9 cellular contexts compared by ENCODE assay signal in genomic region chr7:151539055-151539714, GRCh38. TPM values are rescaled to one million over a fixed set of nuclear protein-coding genes. Genes with fewer than 3 reads are reported as not detected.
DNase-seq lines count a peak whose midpoint lies in the region; ATAC-seq and TF ChIP-seq lines count a peak whose summit lies in the region.
"Had no signal": no experiment of that assay in that cellular context is flagged by ENCODE, and none has a peak within 500 bp of the region (broad histone marks: within the 10 kb centered on the region; RNA-seq: fewer than 3 reads in every experiment).

No MANE protein-coding gene starts in this region.

- in situ Hi-C loops in SK-MEL-5 (cut with HindIII; ENCODE audit: low pct_unique_long_range_greater_than_20kb, low sequenced_read_pairs), result no loop called here
- in situ Hi-C loops in transverse colon (cut with MboI; ENCODE audit: low pct_ligation_motif_present in 1 of 4, low pct_unique_long_range_greater_than_20kb in 1 of 4, low sequenced_read_pairs in 3 of 4), result no loop called here

- TF ChIP-seq EP300 in transverse colon (IDR thresholded peaks at IDR 0.05; ENCODE audit: low read depth) (no peak), suprapubic skin (IDR thresholded peaks at IDR 0.05) (no peak)

- no peaks in the 10 kb centered on the region for H3K36me3 ChIP-seq in transverse colon
- no peaks in the 10 kb centered on the region for H3K36me3 ChIP-seq in suprapubic skin

- H3K9me3 ChIP-seq in transverse colon, result no peaks in the 10 kb centered on the region
- H3K9me3 ChIP-seq in suprapubic skin, result no peaks in the 10 kb centered on the region

- peak; percentile 62 for ATAC-seq in GM18508 (IDR thresholded peaks at IDR 0.05; ENCODE audit: insufficient read depth, unreplicated experiment)
- ATAC-seq in HG02938 (IDR thresholded peaks at IDR 0.05; ENCODE audit: unreplicated experiment), result peak; percentile 93

- H3K27ac ChIP-seq in transverse colon, result peak overlapping the region in 3 of 4 donors; percentile 45 to 71 (median 56)
- no peak overlapping the region for H3K27ac ChIP-seq in suprapubic skin

- intact Hi-C loops in transverse colon (cut with DNase I; ENCODE audit: low total_unique reads), result no loop called here
- intact Hi-C loops in lower leg skin (cut with DNase I; ENCODE audit: low total_unique reads), result no loop called here

- H3K4me3 ChIP-seq in transverse colon (no peak overlapping the region), lower leg skin (ENCODE audit: low read depth, poor library complexity, severe bottlenecking) (no peak overlapping the region), suprapubic skin (no peak overlapping the region)

- WGBS in transverse colon (ENCODE audit: low coverage in 1 of 2), 2 donors, result 67 to 72% methylated on average over 6 to 10 of the region's 10 CpGs
- 73 to 84% methylated on average over 10 of the region's 10 CpGs for WGBS in lower leg skin, 2 donors
- WGBS in suprapubic skin, result 78% methylated on average over 9 of the region's 10 CpGs

- TF ChIP-seq POLR2A in transverse colon (IDR thresholded peaks at IDR 0.05) (no peak), lower leg skin (IDR thresholded peaks at IDR 0.05) (no peak), suprapubic skin (IDR thresholded peaks at IDR 0.05) (no peak)

- peaks cover 0 to 14% (median 5%) of the 10 kb centered on the region in 4 donors for H3K4me1 ChIP-seq in transverse colon
- peaks cover 13% of the 10 kb centered on the region for H3K4me1 ChIP-seq in suprapubic skin

- DNase-seq in SK-MEL-5 (ENCODE audit: low read depth, low spot score), result peak; percentile 41
- DNase-seq in hypothalamus (lab: John Stamatoyannopoulos, UW), result peak in 41 of 51 donors; percentile 14 to 80 (median 46)
- DNase-seq in transverse colon, result no peak
- no peak for DNase-seq in lower leg skin (ENCODE audit: low spot score in 2 of 2)
- no peak for DNase-seq in suprapubic skin (ENCODE audit: low spot score in 2 of 2)
- DNase-seq in SKM-1 (lab: John Stamatoyannopoulos, UW; ENCODE audit: unreplicated experiment), result no peak
- DNase-seq: activated naive CD8-positive, alpha-beta T cell treated with anti-CD3 and anti-CD28 coated beads, Interleukin-2, amount 10 ng/mL, durations not matched to agents 7 days and 5 days had no signal

- H3K27me3 ChIP-seq in transverse colon (no peaks in the 10 kb centered on the region), suprapubic skin (no peaks in the 10 kb centered on the region)

- TF ChIP-seq CTCF in transverse colon (IDR thresholded peaks at IDR 0.05), result no peak
- no peak for TF ChIP-seq CTCF in lower leg skin (IDR thresholded peaks at IDR 0.05)
- no peak for TF ChIP-seq CTCF in suprapubic skin (IDR thresholded peaks at IDR 0.05)

RNA-seq across cellular contexts. Expression of gene RHEB, which starts 19.5 kb away (rescaled TPM):
- total RNA-seq in SK-MEL-5 (2014; rRNA removed; shearing (Covaris generic)), result 225 and 237 TPM in 2 replicates
- 155 and 194 TPM in 2 replicates for polyA plus RNA-seq in SK-MEL-5 (2015; cell fraction: cytosol; rRNA removed)
- polyA plus RNA-seq in SK-MEL-5 (2015; cell fraction: nucleus; rRNA removed), result 44.0 and 58.1 TPM in 2 replicates
- total RNA-seq in transverse colon (10 to 100 TPM; 12.7 to 70.5 (median 42.8) TPM), lower leg skin (10 to 100 TPM; 41.2 to 64.4 (median 53.5) TPM), suprapubic skin (10 to 100 TPM; 46.5 to 62.2 (median 53.9) TPM)

Comparison
In these comparisons a context has a peak if more than half of its experiments do, and no peak if none do; other contexts are left out.
1. DNase-seq: peak in SK-MEL-5 (single experiment) and hypothalamus (41 of 51); none in transverse colon (single experiment), lower leg skin (0 of 2), suprapubic skin (0 of 2) and SKM-1 (single experiment).